8 cellular contexts compared by ENCODE assay signal in genomic region chr9:6054280-6055099, GRCh38. TPM values are rescaled to one million over a fixed set of nuclear protein-coding genes. Genes with fewer than 3 reads are reported as not detected.
DNase-seq lines count a peak whose midpoint lies in the region; ATAC-seq, FAIRE-seq and TF ChIP-seq lines count a peak whose summit lies in the region.

No MANE protein-coding gene starts in this region.

- no peak overlapping the region for H2BK20ac ChIP-seq in H1 (ENCODE audit: low read length)

- no peak overlapping the region for H3K4me3 Mint-ChIP-seq in mesothelial cell of epicardium
- H3K4me3 Mint-ChIP-seq in stimulated activated effector memory CD8-positive, alpha-beta T cell treated with anti-CD3 and anti-CD28 coated beads, Interleukin-12 subunit alpha, Interleukin-12 subunit beta, amount 100 ng/mL, for 72 hours, result no peak overlapping the region

- H2BK5ac ChIP-seq in H1 (ENCODE audit: low read depth, low read length), result no peak overlapping the region

- H3K27ac Mint-ChIP-seq in mesothelial cell of epicardium, result peak overlapping the region; percentile 13
- no peak overlapping the region for H3K27ac Mint-ChIP-seq in stimulated activated effector memory CD8-positive, alpha-beta T cell treated with anti-CD3 and anti-CD28 coated beads, Interleukin-12 subunit alpha, Interleukin-12 subunit beta, amount 100 ng/mL, for 72 hours

- no peak overlapping the region for H3K18ac ChIP-seq in H1 (ENCODE audit: extremely low read depth, low read length)

- H3K4me1 ChIP-seq in H1 (replicated peaks in 1 of 4; ENCODE audit: control insufficient read depth in 3 of 4, insufficient read depth in 4 of 4, low read length in 3 of 4), result 0 out of 7 replicates have a peak, but pooled peaks cover 0 to 4% (median 0%) of the 10 kb centered on the region in 4 experiments

- TF ChIP-seq CTCF in H1 (IDR thresholded peaks at IDR 0.05; ENCODE audit: control extremely low read depth in 1 of 3, insufficient read depth in 1 of 3, low read depth in 1 of 3, low read length in 3 of 3) (peak; percentile 37 to 87 (median 82)), mesothelial cell of epicardium (IDR thresholded peaks at IDR 0.05; ENCODE audit: unreplicated experiment) (peak; percentile 36)

- TF ChIP-seq EP300 in H1 (IDR thresholded peaks at IDR 0.05; ENCODE audit: borderline replicate concordance in 1 of 2, low read depth in 2 of 2, low read length in 2 of 2), result no peak

- H2BK12ac ChIP-seq in H1 (ENCODE audit: low read depth, low read length), result no peak overlapping the region

- H3K36me3 ChIP-seq in H1 (ENCODE audit: control insufficient read depth in 2 of 4, insufficient read depth in 4 of 4, low read length in 3 of 4), result no peaks in the 10 kb centered on the region

- no peak overlapping the region for H3K9ac ChIP-seq in H1 (replicated peaks in 1 of 4; ENCODE audit: extremely low read depth in 1 of 4, low read depth in 3 of 4, low read length in 3 of 4)

- peaks cover 6% of the 10 kb centered on the region for H3K4me1 Mint-ChIP-seq in mesothelial cell of epicardium
- H3K4me1 Mint-ChIP-seq in stimulated activated effector memory CD8-positive, alpha-beta T cell treated with anti-CD3 and anti-CD28 coated beads, Interleukin-12 subunit alpha, Interleukin-12 subunit beta, amount 100 ng/mL, for 72 hours, result peaks cover 6% of the 10 kb centered on the region

- H3K14ac ChIP-seq in H1 (ENCODE audit: insufficient read length), result no peak overlapping the region

- H3K9me3 ChIP-seq in H1 (ENCODE audit: insufficient read depth in 2 of 2, low read depth in 1 of 2, low read length in 1 of 2), result no peaks in the 10 kb centered on the region

- no peak overlapping the region for H4K5ac ChIP-seq in H1 (ENCODE audit: insufficient read length, low read depth, low read length)

- TF ChIP-seq RAD21 in H1 (IDR thresholded peaks at IDR 0.05 in 1 of 2, conservative IDR thresholded peaks at IDR 0.05 in 1 of 2; ENCODE audit: low read depth in 2 of 2, low read length in 2 of 2), result peak; percentile 73 to 84

- CTCF ChIA-PET in H1 (lab: Charles Lee; ENCODE audit: partially characterized antibody), result interaction anchor here (0.6 to 3.2 kb wide), 54 partner anchors 9 to 545 kb away, joined by 3 to 51 read pairs (median 4); no protein-coding TSS in a partner anchor

- peak overlapping the region; percentile 80; the same call in 1 of the 2 replicates for H2AFZ ChIP-seq in H1 (ENCODE audit: low read length)

- no peak overlapping the region for H3K4me2 ChIP-seq in H1 (ENCODE audit: insufficient read depth in 1 of 2, low read depth in 2 of 2, low read length in 2 of 2)

- H4K91ac ChIP-seq in H1 (replicated peaks; ENCODE audit: insufficient read length, low read length), result no peak overlapping the region

- H3K27me3 ChIP-seq in H1 (replicated peaks in 1 of 4; ENCODE audit: control insufficient read depth in 3 of 4, extremely low read depth in 1 of 4, insufficient read depth in 3 of 4, low read length in 3 of 4), result no peaks in the 10 kb centered on the region

- DNase-seq in DMS53 (lab: John Stamatoyannopoulos, UW), result peak; percentile 89
- peak; percentile 24 for DNase-seq in NCI-H526 treated with DMSO at 0.1 percent for 48 hours (lab: John Stamatoyannopoulos, UW)
- DNase-seq in activated CD4-positive, alpha-beta T cell treated with anti-CD3 and anti-CD28 coated beads, Interleukin-2, amount 50 U/mL, for 48 hours, result peak; percentile 58 to 72
- DNase-seq in H1 (ENCODE audit: low read depth in 1 of 2, low spot score in 2 of 2), result peak; percentile 29 to 82
- peak in 1 of 2 experiments; percentile 68 for DNase-seq in mesothelial cell of epicardium (ENCODE audit: low spot score in 2 of 2, unreplicated experiment in 2 of 2)
- peak; percentile 45 to 75 for DNase-seq in stimulated activated effector memory CD8-positive, alpha-beta T cell treated with anti-CD3 and anti-CD28 coated beads, Interleukin-12 subunit alpha, Interleukin-12 subunit beta, amount 100 ng/mL, for 72 hours (ENCODE audit: low spot score in 2 of 2)
- no peak for DNase-seq in mesenteric fat pad (ENCODE audit: low spot score)

- H3K27me3 Mint-ChIP-seq in mesothelial cell of epicardium (ENCODE audit: low read depth), result no peaks in the 10 kb centered on the region

- POLR2A ChIA-PET in H1 (lab: Charles Lee; ENCODE audit: partially characterized antibody), result interaction anchor here (0.5 kb wide), 1 partner anchor 252 kb away, joined by 3 read pairs; no protein-coding TSS in a partner anchor

- TF ChIP-seq POLR2A in H1 (IDR thresholded peaks at IDR 0.05; ENCODE audit: control extremely low read depth in 1 of 2, low read depth in 2 of 2, low read length in 2 of 2), result no peak

- no peaks in the 10 kb centered on the region for H3K36me3 Mint-ChIP-seq in mesothelial cell of epicardium
- no peaks in the 10 kb centered on the region for H3K36me3 Mint-ChIP-seq in stimulated activated effector memory CD8-positive, alpha-beta T cell treated with anti-CD3 and anti-CD28 coated beads, Interleukin-12 subunit alpha, Interleukin-12 subunit beta, amount 100 ng/mL, for 72 hours

- no peak overlapping the region for H3K27ac ChIP-seq in H1 (ENCODE audit: low read depth, low read length)

- no peaks in the 10 kb centered on the region; the same call in 1 of the 2 replicates for H3K23me2 ChIP-seq in H1 (ENCODE audit: low read depth, low read length)

- H3K79me2 ChIP-seq in H1 (ENCODE audit: control insufficient read depth in 1 of 2, insufficient read depth in 2 of 2, low read length in 2 of 2), result no peaks in the 10 kb centered on the region

- ATAC-seq in HG02642 (IDR thresholded peaks at IDR 0.05; ENCODE audit: poor library complexity, unreplicated experiment), result peak; percentile 54
- peak; percentile 74 for ATAC-seq in stimulated activated effector memory CD8-positive, alpha-beta T cell treated with anti-CD3 and anti-CD28 coated beads, Interleukin-12 subunit alpha, Interleukin-12 subunit beta, amount 100 ng/mL, for 72 hours

- peaks cover 5% of the 10 kb centered on the region for H3K9me3 Mint-ChIP-seq in mesothelial cell of epicardium
- no peaks in the 10 kb centered on the region for H3K9me3 Mint-ChIP-seq in stimulated activated effector memory CD8-positive, alpha-beta T cell treated with anti-CD3 and anti-CD28 coated beads, Interleukin-12 subunit alpha, Interleukin-12 subunit beta, amount 100 ng/mL, for 72 hours

- H2BK15ac ChIP-seq in H1 (ENCODE audit: low read length), result no peak overlapping the region

- H2AK5ac ChIP-seq in H1 (ENCODE audit: low read depth, low read length), result no peak overlapping the region

- H4K8ac ChIP-seq in H1 (ENCODE audit: extremely low read depth, insufficient read depth, low read length), result no peak overlapping the region

- H3K79me1 ChIP-seq in H1 (ENCODE audit: low read depth, low read length), result no peaks in the 10 kb centered on the region

- 29% methylated on average over 3 of the region's 3 CpGs; no CpG with 5 or more reads in 1 of the 2 experiments for WGBS in H1 (ENCODE audit: extremely low coverage in 1 of 2, insufficient coverage in 1 of 2, insufficient read length in 1 of 2, insufficient replicate concordance in 2 of 2, low coverage in 1 of 2, low lambda C conversion rate in 2 of 2, missing lambda C conversion rate in 1 of 2), 2 experiments

- H3K4me3 ChIP-seq in H1 (ENCODE audit: extremely low read depth in 1 of 4, insufficient read depth in 2 of 4, low read depth in 3 of 4, low read length in 4 of 4), result no peak overlapping the region

- FAIRE-seq in H1 (lab: Jason Lieb, UNC), result peak; percentile 88

- no peaks in the 10 kb centered on the region for H4K20me1 ChIP-seq in H1 (replicated peaks in 1 of 2; ENCODE audit: control insufficient read depth in 1 of 2, insufficient read depth in 2 of 2, low read length in 2 of 2)

- no peak overlapping the region for H3K4ac ChIP-seq in H1 (replicated peaks; ENCODE audit: insufficient read length, low read depth, low read length)

- H2BK120ac ChIP-seq in H1 (replicated peaks; ENCODE audit: low read depth, low read length), result no peak overlapping the region

- no peak overlapping the region for H3K56ac ChIP-seq in H1 (replicated peaks; ENCODE audit: insufficient read length, low read depth, low read length)

- no peak overlapping the region for H3K23ac ChIP-seq in H1 (ENCODE audit: insufficient read length)

TF ChIP-seq in H1, 55 proteins besides CTCF, POLR2A, EP300 and RAD21:
- 0 out of 2 replicates have a peak, but pooled peaks have one; percentile 7 for TF ChIP-seq TEAD4 (IDR thresholded peaks at IDR 0.05; ENCODE audit: low read depth, low read length)
- TF ChIP-seq HDAC6 (IDR thresholded peaks at IDR 0.05; ENCODE audit: low read depth, low read length), result no peak
- peak; percentile 28; the same call in 1 of the 2 replicates for TF ChIP-seq YY1 (IDR thresholded peaks at IDR 0.05; ENCODE audit: low read depth, low read length)

RNA-seq across cellular contexts. Expression of gene RANBP6, which starts 39.1 kb away (rescaled TPM):
- total RNA-seq in H1 (2021; fragmentation: NEBNext Ultra II Directional; extraction: Animal tissue kit (Norgen Biotek cat#: 25700)), result 18.4 and 18.8 TPM in 2 replicates
- polyA plus RNA-seq in H1 (2011; rRNA removed), result 4.2 and 5.7 TPM in 2 replicates
- 8.9 TPM for polyA plus RNA-seq in H1 (2011; cell fraction: cytosol; rRNA removed)
- 4.0 TPM for polyA plus RNA-seq in H1 (2011; cell fraction: nucleus; rRNA removed)
- polyA plus RNA-seq in H1 (2012, experiment 1 of 2), result 12.2 to 23.6 TPM (median 13.6 TPM) in 4 replicates
- polyA plus RNA-seq in H1 (2012, experiment 2 of 2), result 0.80 TPM
- polyA plus RNA-seq in H1 (2013, experiment 1 of 2), result 10.9 TPM
- 9.9 TPM for polyA plus RNA-seq in H1 (2013, experiment 2 of 2)
- polyA minus RNA-seq in H1 (2011; rRNA and poly(A)+ RNA removed), result 18.0 and 21.8 TPM in 2 replicates
- polyA minus RNA-seq in H1 (2011; cell fraction: cytosol; rRNA and poly(A)+ RNA removed), result 11.2 TPM
- polyA minus RNA-seq in H1 (2011; cell fraction: nucleus; rRNA and poly(A)+ RNA removed), result 30.0 TPM
- total RNA-seq in mesothelial cell of epicardium, result 20.5 to 22.0 TPM (median 20.5 TPM) in 3 replicates
- total RNA-seq in mesenteric fat pad, result 12.1 TPM
